ENCODE assay signal across 25 cellular contexts in genomic region chr2:120219291-120219690, GRCh38. TPM values are rescaled to one million over a fixed set of nuclear protein-coding genes. Genes with fewer than 3 reads are reported as not detected.
A peak's percentile ranks its signal among the peaks of the same experiment; 100 is the strongest.
DNase-seq lines count a peak whose midpoint lies in the region; ATAC-seq and TF ChIP-seq lines count a peak whose summit lies in the region.
"Had no signal": no experiment of that assay in that cellular context is flagged by ENCODE, and none has a peak within 500 bp of the region (broad histone marks: within the 10 kb centered on the region; RNA-seq: fewer than 3 reads in every experiment).

No MANE protein-coding gene starts in this region.

- POLR2A ChIA-PET in activated CD4-positive, alpha-beta T cell treated with anti-CD3 and anti-CD28 coated beads, Interleukin-2, amount 10 ng/mL, durations not matched to agents 7 days and 5 days (lab: Charles Lee): no interaction called here
- POLR2A ChIA-PET in GM10248 (lab: Yijun Ruan, JAX): interaction anchor here (1.2 kb wide), 1 partner anchor 15 kb away, joined by 3 read pairs; no protein-coding TSS in a partner anchor

- no peak overlapping the region for H3K27ac Mint-ChIP-seq in activated CD4-positive, alpha-beta T cell treated with anti-CD3 and anti-CD28 coated beads, Interleukin-2, amount 10 ng/mL, durations not matched to agents 7 days and 5 days
- H3K27ac Mint-ChIP-seq: H9, HFFc6 had no signal

- TF ChIP-seq CTCF in GM10248 (IDR thresholded peaks at IDR 0.05; ENCODE audit: control extremely low read depth, extremely low read depth, low read depth, missing control alignments): no peak
- no peak for TF ChIP-seq CTCF in Peyer's patch (IDR thresholded peaks at IDR 0.05)

- intact Hi-C loops in posterior vena cava (cut with DNase I): no loop called here

- peak; percentile 0 for DNase-seq in activated CD4-positive, alpha-beta T cell treated with anti-CD3 and anti-CD28 coated beads, Interleukin-2, amount 10 ng/mL, durations not matched to agents 7 days and 5 days
- no peak for DNase-seq in activated CD4-positive, alpha-beta T cell treated with anti-CD3 and anti-CD28 coated beads, Interleukin-2, amount 50 U/mL, for 48 hours
- DNase-seq in GM10248 (ENCODE audit: extremely low spot score) (peak; percentile 4), Peyer's patch (peak in 2 of 3 donors; percentile 14 to 25), posterior vena cava (ENCODE audit: low spot score) (peak; percentile 34), amygdala (lab: John Stamatoyannopoulos, UW) (no peak), midbrain (lab: John Stamatoyannopoulos, UW) (no peak)
- DNase-seq: 8988T, ACHN, BE2C, Calu3, DMS79 treated with DMSO at 0.1 percent for 48 hours, H9, HFFc6, NCI-H1048, NCI-H1417, NCI-H1694, NCI-H2029 treated with DMSO at 0.1 percent for 48 hours, NCI-H446 treated with DMSO at 0.1 percent for 48 hours, NCI-H526 had no signal

- peaks cover 5% of the 10 kb centered on the region for H3K9me3 Mint-ChIP-seq in activated CD4-positive, alpha-beta T cell treated with anti-CD3 and anti-CD28 coated beads, Interleukin-2, amount 10 ng/mL, durations not matched to agents 7 days and 5 days
- H3K9me3 Mint-ChIP-seq: IgD-negative memory B cell had no signal

- peaks cover 34% of the 10 kb centered on the region for H3K4me1 Mint-ChIP-seq in activated CD4-positive, alpha-beta T cell treated with anti-CD3 and anti-CD28 coated beads, Interleukin-2, amount 10 ng/mL, durations not matched to agents 7 days and 5 days

- H3K27me3 ChIP-seq in Peyer's patch: no peaks in the 10 kb centered on the region
- H3K27me3 ChIP-seq: BE2C had no signal

- no peak for TF ChIP-seq POLR2A in Peyer's patch (IDR thresholded peaks at IDR 0.05)

- H3K4me1 ChIP-seq in Peyer's patch: peaks cover 5 to 25% (median 10%) of the 10 kb centered on the region in 4 donors
- H3K4me1 ChIP-seq: BE2C had no signal

- H3K27ac ChIP-seq in Peyer's patch: no peak overlapping the region
- H3K27ac ChIP-seq: KMS-11 had no signal

- no peaks in the 10 kb centered on the region for H3K27me3 Mint-ChIP-seq in activated CD4-positive, alpha-beta T cell treated with anti-CD3 and anti-CD28 coated beads, Interleukin-2, amount 10 ng/mL, durations not matched to agents 7 days and 5 days
- H3K27me3 Mint-ChIP-seq: IgD-negative memory B cell had no signal

- no peak overlapping the region for H3K4me3 Mint-ChIP-seq in activated CD4-positive, alpha-beta T cell treated with anti-CD3 and anti-CD28 coated beads, Interleukin-2, amount 10 ng/mL, durations not matched to agents 7 days and 5 days
- H3K4me3 Mint-ChIP-seq: H9, HFFc6 had no signal

- no peaks in the 10 kb centered on the region for H3K9me3 ChIP-seq in Peyer's patch
- H3K9me3 ChIP-seq: SK-N-SH had no signal

- CTCF ChIA-PET in activated CD4-positive, alpha-beta T cell treated with anti-CD3 and anti-CD28 coated beads, Interleukin-2, amount 10 ng/mL, durations not matched to agents 7 days and 5 days (lab: Charles Lee): interaction anchor here (0.7 to 1.6 kb wide), 5 partner anchors 13 to 516 kb away, joined by 3 to 12 read pairs (median 3); no protein-coding TSS in a partner anchor
- CTCF ChIA-PET in GM10248 (lab: Yijun Ruan, JAX): interaction anchor here (1.1 to 2.4 kb wide), 7 partner anchors 10 to 702 kb away, joined by 3 to 9 read pairs (median 4); partner anchors contain the start of gene RALB

- no peaks in the 10 kb centered on the region for H3K36me3 ChIP-seq in Peyer's patch

- ATAC-seq in HG03097 (IDR thresholded peaks at IDR 0.05; ENCODE audit: low FRiP score, unreplicated experiment): no peak
- ATAC-seq: Panc1 had no signal

- H3K36me3 Mint-ChIP-seq in activated CD4-positive, alpha-beta T cell treated with anti-CD3 and anti-CD28 coated beads, Interleukin-2, amount 10 ng/mL, durations not matched to agents 7 days and 5 days (ENCODE audit: low read depth): peaks cover 60% of the 10 kb centered on the region

- H3K4me3 ChIP-seq in Peyer's patch: no peak overlapping the region

RNA-seq across cellular contexts. Expression of gene TMEM185B, which starts 3.9 kb away (rescaled TPM):
- 10 to 100 TPM; 20.8 to 21.3 TPM for total RNA-seq in activated CD4-positive, alpha-beta T cell treated with anti-CD3 and anti-CD28 coated beads, Interleukin-2, amount 10 ng/mL, durations not matched to agents 7 days and 5 days
- total RNA-seq in Peyer's patch: 10 to 100 TPM; 11.6 to 33.3 (median 20.1) TPM
- total RNA-seq in posterior vena cava: 10 to 100 TPM; 16.0 to 22.7 TPM

RNA-seq across cellular contexts. Expression of gene RALB, which starts 33.4 kb away (rescaled TPM):
- total RNA-seq in activated CD4-positive, alpha-beta T cell treated with anti-CD3 and anti-CD28 coated beads, Interleukin-2, amount 10 ng/mL, durations not matched to agents 7 days and 5 days: 10 to 100 TPM; 44.3 to 46.8 TPM
- total RNA-seq in Peyer's patch (10 to 100 TPM; 49.3 to 61.9 (median 50.2) TPM), posterior vena cava (10 to 100 TPM; 42.5 to 55.0 TPM)

Comparison
In these comparisons a context has a peak if more than half of its experiments do, and no peak if none do; other contexts are left out.
1. DNase-seq: peak in activated CD4-positive, alpha-beta T cell treated with anti-CD3 and anti-CD28 coated beads, Interleukin-2, amount 10 ng/mL, durations not matched to agents 7 days and 5 days (single experiment), GM10248 (single experiment), Peyer's patch (2 of 3) and posterior vena cava (single experiment); none in activated CD4-positive, alpha-beta T cell treated with anti-CD3 and anti-CD28 coated beads, Interleukin-2, amount 50 U/mL, for 48 hours (0 of 2), amygdala (0 of 56) and midbrain (single experiment).